ENCODE assay signal across 23 cellular contexts in the genomic region with DNA sequence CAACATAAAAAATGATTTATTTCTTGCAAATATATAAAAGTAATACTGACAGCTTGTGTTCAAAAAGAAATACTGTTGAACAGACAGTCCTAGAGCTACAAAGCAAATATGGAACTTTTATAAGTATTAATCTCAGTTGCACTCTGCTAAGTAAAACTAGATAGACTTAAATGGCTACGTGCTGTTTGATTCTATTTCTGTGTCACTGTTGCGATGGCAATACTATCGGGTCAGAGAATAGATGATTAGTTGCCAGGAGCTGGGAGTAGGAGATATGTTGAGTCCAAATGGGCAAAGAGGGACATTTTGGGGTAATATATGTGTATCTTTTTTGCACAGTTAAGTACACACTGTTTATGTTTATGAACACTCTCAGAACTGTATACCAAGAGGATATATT. TPM values are rescaled to one million over a fixed set of nuclear protein-coding genes. Genes with fewer than 3 reads are reported as not detected.
"Had no signal": no experiment of that assay in that cellular context is flagged by ENCODE, and none has a peak within 500 bp of the region (broad histone marks: within the 10 kb centered on the region; RNA-seq: fewer than 3 reads in every experiment).

No MANE protein-coding gene starts in this region.

- H3K27me3 ChIP-seq: colonic mucosa, esophagus muscularis mucosa, gastroesophageal sphincter, heart left ventricle, hepatocyte, left lung had no signal

- DNase-seq: colonic mucosa; cortex of kidney; effector CD8-positive, alpha-beta T cell; effector memory CD8-positive, alpha-beta T cell; foreskin keratinocyte; heart left ventricle; hypothalamus; immature natural killer cell; kidney; kidney glomerular epithelial cell; left lung; left ventricle myocardium superior; lower lobe of right lung; mesenchymal stem cell; midbrain; naive thymus-derived CD4-positive, alpha-beta T cell had no signal

- H3K9me3 ChIP-seq: colonic mucosa, esophagus muscularis mucosa, gastroesophageal sphincter, heart left ventricle, left lung, lower lobe of right lung had no signal

- ATAC-seq: effector memory CD8-positive, alpha-beta T cell; foreskin keratinocyte; gastroesophageal sphincter; left lung; left ventricle myocardium superior; lower lobe of right lung; naive thymus-derived CD4-positive, alpha-beta T cell had no signal

- H3K27ac ChIP-seq: colonic mucosa, esophagus muscularis mucosa, foreskin keratinocyte, gastroesophageal sphincter, heart left ventricle, hepatocyte, left lung, lower lobe of right lung had no signal

- H3K4me3 ChIP-seq: colonic mucosa, esophagus muscularis mucosa, gastroesophageal sphincter, heart left ventricle, hepatocyte, left lung, lower lobe of right lung had no signal

- H3K4me1 ChIP-seq: colonic mucosa, esophagus muscularis mucosa, foreskin keratinocyte, gastroesophageal sphincter, heart left ventricle, left lung, lower lobe of right lung had no signal

- H3K36me3 ChIP-seq: colonic mucosa, esophagus muscularis mucosa, gastroesophageal sphincter, heart left ventricle, left lung, lower lobe of right lung had no signal

- FAIRE-seq: endothelial cell of umbilical vein, frontal cortex, kidney had no signal

RNA-seq across cellular contexts. Expression of a gene that starts 41.1 kb away (rescaled TPM):
- total RNA-seq: chondrocyte, esophagus muscularis mucosa, left ventricle myocardium superior, lung microvascular endothelial cell had no signal
- polyA plus RNA-seq: heart left ventricle had no signal
